Comparison of ENCODE assay signal across 19 cellular contexts in the genomic region with DNA sequence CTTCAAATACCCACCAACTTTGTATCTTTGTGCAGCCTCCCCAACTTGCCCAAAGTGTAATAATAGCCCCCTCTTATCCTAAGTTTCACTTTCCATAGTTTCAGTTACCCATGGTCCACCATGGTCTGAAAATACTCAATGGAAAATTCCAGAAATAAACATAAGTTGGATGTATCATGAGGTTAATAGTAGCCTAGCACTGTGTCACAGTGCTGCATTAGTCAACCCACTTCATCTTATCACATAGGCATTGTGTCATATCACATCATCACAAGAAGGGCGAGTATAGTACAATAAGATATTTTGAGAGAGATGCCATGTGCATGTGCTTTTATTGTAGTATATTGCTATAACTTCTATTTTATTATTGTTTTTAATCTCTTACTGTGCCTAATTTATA. TPM values are rescaled to one million over a fixed set of nuclear protein-coding genes. Genes with fewer than 3 reads are reported as not detected.
A peak's percentile ranks its signal among the peaks of the same experiment; 100 is the strongest.
DNase-seq lines count a peak whose midpoint lies in the region; ATAC-seq and TF ChIP-seq lines count a peak whose summit lies in the region.
"Had no signal": no experiment of that assay in that cellular context is flagged by ENCODE, and none has a peak within 500 bp of the region (broad histone marks: within the 10 kb centered on the region; RNA-seq: fewer than 3 reads in every experiment).

No MANE protein-coding gene starts in this region.

- H3K4me3 Mint-ChIP-seq in activated CD8-positive, alpha-beta T cell treated with anti-CD3 and anti-CD28 coated beads for 36 hours, result no peak overlapping the region
- H3K4me3 Mint-ChIP-seq in endodermal cell, result no peak overlapping the region
- H3K4me3 Mint-ChIP-seq: activated CD4-positive, alpha-beta memory T cell treated with anti-CD3 and anti-CD28 coated beads for 36 hours; activated naive CD8-positive, alpha-beta T cell treated with anti-CD3 and anti-CD28 coated beads for 36 hours; H9 had no signal

- peak overlapping the region; percentile 83 for H3K14ac ChIP-seq in IMR-90 (replicated peaks; ENCODE audit: low read depth, low read length)

- dilution Hi-C loops in IMR-90 (cut with HindIII; ENCODE audit: low sequenced_read_pairs, unreplicated experiment), result no loop called here

- H3K4me1 ChIP-seq in ACC112 (ENCODE audit: control insufficient read depth, insufficient read depth, low read length, unreplicated experiment) (peaks cover 28% of the 10 kb centered on the region), IMR-90 (ENCODE audit: control insufficient read depth, insufficient read depth, low read length) (peaks cover 2% of the 10 kb centered on the region), lower lobe of right lung (peaks cover 22% of the 10 kb centered on the region), endodermal cell (ENCODE audit: control insufficient read depth, insufficient read depth, low read length) (no peaks in the 10 kb centered on the region)
- H3K4me1 ChIP-seq: uterus had no signal

- H3K9ac ChIP-seq in IMR-90 (ENCODE audit: low read depth, low read length) (no peak overlapping the region), endodermal cell (ENCODE audit: extremely low read depth, low read length, poor library complexity, severe bottlenecking) (no peak overlapping the region)

- peak overlapping the region in 1 of 2 experiments; percentile 56; a peak in 2 of 4 replicates for H4K8ac ChIP-seq in IMR-90 (ENCODE audit: low read depth in 2 of 2, low read length in 2 of 2)

- in situ Hi-C loops in IMR-90 (cut with MboI; ENCODE audit: low sequenced_read_pairs), result no loop called here

- H3K4me2 ChIP-seq in IMR-90 (ENCODE audit: low read depth, low read length), result no peak overlapping the region

- H3K56ac ChIP-seq in IMR-90 (ENCODE audit: extremely low read depth, insufficient read depth, low read length), result peak overlapping the region; percentile 10; the same call in 1 of the 2 replicates

- H3K4ac ChIP-seq in IMR-90 (ENCODE audit: low read depth, low read length), result peak overlapping the region; percentile 64; the same call in 1 of the 2 replicates

- no peak overlapping the region for H3K27ac Mint-ChIP-seq in activated CD8-positive, alpha-beta T cell treated with anti-CD3 and anti-CD28 coated beads for 36 hours
- H3K27ac Mint-ChIP-seq in endodermal cell, result no peak overlapping the region
- H3K27ac Mint-ChIP-seq: activated CD4-positive, alpha-beta memory T cell treated with anti-CD3 and anti-CD28 coated beads for 36 hours; activated naive CD8-positive, alpha-beta T cell treated with anti-CD3 and anti-CD28 coated beads for 36 hours; H9 had no signal

- CTCF ChIA-PET in IMR-90 (lab: Yijun Ruan, JAX), result no interaction called here
- CTCF ChIA-PET in activated CD8-positive, alpha-beta T cell treated with anti-CD3 and anti-CD28 coated beads for 36 hours (lab: Charles Lee), result no interaction called here

- peaks cover 12% of the 10 kb centered on the region; the same call in 1 of the 2 replicates for H3K9me1 ChIP-seq in IMR-90 (ENCODE audit: insufficient read depth, low read length)

- H2AK5ac ChIP-seq in IMR-90 (ENCODE audit: low read depth, low read length), result peak overlapping the region; percentile 43; the same call in 1 of the 2 replicates

- H3K79me2 ChIP-seq in ACC112 (ENCODE audit: control insufficient read depth, insufficient read depth, low read length, unreplicated experiment), result no peaks in the 10 kb centered on the region

- H3K4me3 ChIP-seq in ACC112 (ENCODE audit: low read depth, low read length) (no peak overlapping the region), IMR-90 (ENCODE audit: insufficient read depth, low read depth, low read length) (no peak overlapping the region), cardiac fibroblast (replicated peaks in 1 of 2; ENCODE audit: low read depth in 2 of 2, low read length in 2 of 2) (no peak overlapping the region), lower lobe of right lung (no peak overlapping the region), endodermal cell (ENCODE audit: low read length) (no peak overlapping the region)
- H3K4me3 ChIP-seq: suprapubic skin, uterus had no signal

- no peaks in the 10 kb centered on the region for H3K27me3 Mint-ChIP-seq in activated CD8-positive, alpha-beta T cell treated with anti-CD3 and anti-CD28 coated beads for 36 hours
- no peaks in the 10 kb centered on the region for H3K27me3 Mint-ChIP-seq in endodermal cell (ENCODE audit: insufficient read depth)
- H3K27me3 Mint-ChIP-seq: activated CD4-positive, alpha-beta memory T cell treated with anti-CD3 and anti-CD28 coated beads for 36 hours; activated naive CD8-positive, alpha-beta T cell treated with anti-CD3 and anti-CD28 coated beads for 36 hours had no signal

- H3K18ac ChIP-seq in IMR-90 (ENCODE audit: low read depth, low read length), result peak overlapping the region; percentile 42; the same call in 1 of the 2 replicates

- no peak overlapping the region for H4K91ac ChIP-seq in IMR-90 (ENCODE audit: insufficient read depth, low read depth, low read length)

- H4K5ac ChIP-seq in IMR-90 (ENCODE audit: low read depth, low read length), result peak overlapping the region; percentile 22; the same call in 1 of the 2 replicates

- H3K9me3 Mint-ChIP-seq in activated CD8-positive, alpha-beta T cell treated with anti-CD3 and anti-CD28 coated beads for 36 hours, result no peaks in the 10 kb centered on the region
- no peaks in the 10 kb centered on the region for H3K9me3 Mint-ChIP-seq in endodermal cell
- H3K9me3 Mint-ChIP-seq: activated CD4-positive, alpha-beta memory T cell treated with anti-CD3 and anti-CD28 coated beads for 36 hours; activated naive CD8-positive, alpha-beta T cell treated with anti-CD3 and anti-CD28 coated beads for 36 hours; H9 had no signal

- TF ChIP-seq POLR2A in IMR-90 (IDR thresholded peaks at IDR 0.05; ENCODE audit: low read depth, low read length), result no peak

- peak overlapping the region; percentile 92 for H2BK5ac ChIP-seq in IMR-90 (ENCODE audit: low read depth, low read length, poor library complexity, severe bottlenecking)

- H3K79me1 ChIP-seq in IMR-90 (ENCODE audit: low read depth in 1 of 2, low read length in 2 of 2), result peaks cover 9 to 25% of the 10 kb centered on the region in 2 experiments

- peak overlapping the region; percentile 55; the same call in 1 of the 2 replicates for H2BK20ac ChIP-seq in IMR-90 (ENCODE audit: low read depth, low read length)

- WGBS in IMR-90 (ENCODE audit: extremely low coverage in 2 of 2, insufficient read length in 1 of 2), 2 experiments, result no CpG with 5 or more reads among the region's 1 CpG
- WGBS in endodermal cell (ENCODE audit: insufficient coverage in 1 of 2, insufficient read length in 1 of 2), 2 experiments, result no CpG with 5 or more reads among the region's 1 CpG

- peak overlapping the region; percentile 55 for H2BK120ac ChIP-seq in IMR-90 (ENCODE audit: low read depth, low read length)

- no TSS peak for BruUV-seq in IMR-90 (replicated peaks; lab: Mats Ljungman, UMichigan)

- intact Hi-C loops in IMR-90 (cut with micrococcal nuclease) (no loop called here), lower lobe of right lung (cut with DNase I) (no loop called here)
- intact Hi-C loops in activated CD8-positive, alpha-beta T cell treated with anti-CD3 and anti-CD28 coated beads for 36 hours (cut with micrococcal nuclease), result no loop called here

- POLR2A ChIA-PET in IMR-90 (lab: Charles Lee; ENCODE audit: unreplicated experiment), result no interaction called here
- POLR2A ChIA-PET in activated CD8-positive, alpha-beta T cell treated with anti-CD3 and anti-CD28 coated beads for 36 hours (lab: Charles Lee), result no interaction called here

- peak overlapping the region; percentile 80 for H3K27ac ChIP-seq in ACC112 (ENCODE audit: low read depth, low read length)
- no peak overlapping the region for H3K27ac ChIP-seq in IMR-90 (ENCODE audit: insufficient read depth, low read length)
- H3K27ac ChIP-seq in lower lobe of right lung, result peak overlapping the region; percentile 44
- H3K27ac ChIP-seq in endodermal cell (ENCODE audit: low read depth, low read length), result no peak overlapping the region
- H3K27ac ChIP-seq: suprapubic skin had no signal

- no peaks in the 10 kb centered on the region for H3K27me3 ChIP-seq in ACC112 (ENCODE audit: insufficient read depth, low read length)
- H3K27me3 ChIP-seq in IMR-90 (ENCODE audit: control insufficient read depth, insufficient read depth, low read length), result no peaks in the 10 kb centered on the region
- no peaks in the 10 kb centered on the region for H3K27me3 ChIP-seq in lower lobe of right lung (ENCODE audit: low read depth)
- no peaks in the 10 kb centered on the region for H3K27me3 ChIP-seq in endodermal cell (ENCODE audit: control insufficient read depth, insufficient read depth, low read length, poor library complexity, severe bottlenecking)
- H3K27me3 ChIP-seq: suprapubic skin, uterus had no signal

- H3K9me3 ChIP-seq in IMR-90 (ENCODE audit: control insufficient read depth, insufficient read depth, low read length) (no peaks in the 10 kb centered on the region), lower lobe of right lung (no peaks in the 10 kb centered on the region), endodermal cell (ENCODE audit: control insufficient read depth, low read length) (no peaks in the 10 kb centered on the region)
- H3K9me3 ChIP-seq: suprapubic skin, uterus had no signal

- DNase-seq in IMR-90 (peak; percentile 31), cardiac fibroblast (ENCODE audit: low read depth in 2 of 2) (peak; percentile 9 to 36), lower lobe of right lung (no peak), endodermal cell (no peak), A172 (ENCODE audit: low spot score) (no peak)
- DNase-seq in activated CD8-positive, alpha-beta T cell treated with anti-CD3 and anti-CD28 coated beads for 36 hours, result no peak
- DNase-seq: activated CD4-positive, alpha-beta memory T cell treated with anti-CD3 and anti-CD28 coated beads for 36 hours; activated naive CD8-positive, alpha-beta T cell treated with anti-CD3 and anti-CD28 coated beads for 36 hours; effector CD8-positive, alpha-beta T cell; H9; NCI-H2081; NCI-H446; Right ventricle myocardium superior; small intestine; T1000; uterus had no signal

- no peak overlapping the region for H2AK9ac ChIP-seq in IMR-90 (replicated peaks; ENCODE audit: low read depth, low read length, poor library complexity)

- H3K23ac ChIP-seq in IMR-90 (ENCODE audit: low read depth, low read length), result no peak overlapping the region; the same call in 1 of the 2 replicates

- peak overlapping the region; percentile 68; the same call in 1 of the 3 replicates for H2BK15ac ChIP-seq in IMR-90 (ENCODE audit: low read depth, low read length)

- TF ChIP-seq CTCF in IMR-90 (conservative IDR thresholded peaks at IDR 0.05; ENCODE audit: low read depth, low read length), result no peak
- TF ChIP-seq CTCF in cardiac fibroblast (IDR thresholded peaks at IDR 0.05; ENCODE audit: low read depth, low read length), result no peak
- no peak for TF ChIP-seq CTCF in lower lobe of right lung (IDR thresholded peaks at IDR 0.05)
- no peak for TF ChIP-seq CTCF in activated CD8-positive, alpha-beta T cell treated with anti-CD3 and anti-CD28 coated beads for 36 hours (IDR thresholded peaks at IDR 0.05)
- TF ChIP-seq CTCF in endodermal cell (conservative IDR thresholded peaks at IDR 0.05), result no peak

- H3K36me3 ChIP-seq in ACC112 (ENCODE audit: insufficient read depth, low read length) (peaks cover 18% of the 10 kb centered on the region), IMR-90 (ENCODE audit: control insufficient read depth, insufficient read depth, low read length) (peaks cover 12% of the 10 kb centered on the region), lower lobe of right lung (peaks cover 23% of the 10 kb centered on the region), endodermal cell (ENCODE audit: control insufficient read depth, insufficient read depth, low read length) (peaks cover 56% of the 10 kb centered on the region)
- H3K36me3 ChIP-seq: uterus had no signal

- H4K20me1 ChIP-seq in IMR-90 (ENCODE audit: insufficient read depth, low read length), result no peaks in the 10 kb centered on the region

- peaks cover 6% of the 10 kb centered on the region for H3K4me1 Mint-ChIP-seq in activated CD8-positive, alpha-beta T cell treated with anti-CD3 and anti-CD28 coated beads for 36 hours (ENCODE audit: low read depth)
- H3K4me1 Mint-ChIP-seq in endodermal cell, result no peaks in the 10 kb centered on the region

- no peak for ATAC-seq in IMR-90 (ENCODE audit: low read depth)
- ATAC-seq in lower lobe of right lung, result peak in 1 of 2 donors; percentile 24
- no peak for ATAC-seq in GM18867 (IDR thresholded peaks at IDR 0.05; ENCODE audit: unreplicated experiment)
- ATAC-seq in activated CD8-positive, alpha-beta T cell treated with anti-CD3 and anti-CD28 coated beads for 36 hours, result no peak

- peaks cover 2% of the 10 kb centered on the region for H3K36me3 Mint-ChIP-seq in activated CD8-positive, alpha-beta T cell treated with anti-CD3 and anti-CD28 coated beads for 36 hours (ENCODE audit: low read depth)
- peaks cover 37% of the 10 kb centered on the region for H3K36me3 Mint-ChIP-seq in endodermal cell (ENCODE audit: low read depth)

- no peak overlapping the region for H2AFZ ChIP-seq in ACC112 (ENCODE audit: low read length, unreplicated experiment)
- no peak overlapping the region for H2AFZ ChIP-seq in IMR-90 (replicated peaks; ENCODE audit: low read length, poor library complexity)

- no peak for TF ChIP-seq RAD21 in IMR-90 (IDR thresholded peaks at IDR 0.05; ENCODE audit: low read length)

RNA-seq across cellular contexts. Expression of a gene that starts 21.9 kb away (rescaled TPM):
- total RNA-seq in IMR-90 (2012; rRNA removed) (0.18 TPM in 1 of 2 replicates, not detected in the other), lower lobe of right lung (12.4 TPM), endodermal cell (not detected)
- not detected in 2 replicates for polyA plus RNA-seq in IMR-90 (2012; rRNA removed)
- polyA plus RNA-seq in IMR-90 (2012; cell fraction: cytosol; rRNA removed), result 0.13 TPM in 1 of 2 replicates, not detected in the other
- not detected in 2 replicates for polyA plus RNA-seq in IMR-90 (2012; cell fraction: nucleus; rRNA removed; ENCODE audit: low replicate concordance)
- total RNA-seq in activated CD8-positive, alpha-beta T cell treated with anti-CD3 and anti-CD28 coated beads for 36 hours, result under 1 TPM; 0.11 to 0.18 TPM
- not detected for polyA plus RNA-seq in endodermal cell (2013, experiment 1 of 2)
- polyA plus RNA-seq in endodermal cell (2013, experiment 2 of 2), result not detected
- total RNA-seq in A172 (2014; rRNA removed; shearing (Covaris generic)), result not detected in 2 replicates
- total RNA-seq: H9, Right ventricle myocardium superior, suprapubic skin had no signal

RNA-seq across cellular contexts. Expression of a gene that starts 38.7 kb away (rescaled TPM):
- total RNA-seq in IMR-90 (2012; rRNA removed) (under 0.01 TPM in 2 replicates), lower lobe of right lung (130 TPM), endodermal cell (not detected)
- 0.17 and 0.24 TPM in 2 replicates for polyA plus RNA-seq in IMR-90 (2012; rRNA removed)
- 0.02 and 0.05 TPM in 2 replicates for polyA plus RNA-seq in IMR-90 (2012; cell fraction: cytosol; rRNA removed)
- 0.09 TPM in 1 of 2 replicates, not detected in the other for polyA plus RNA-seq in IMR-90 (2012; cell fraction: nucleus; rRNA removed; ENCODE audit: low replicate concordance)
- 10 to 100 TPM; 15.0 to 16.4 TPM for total RNA-seq in activated CD8-positive, alpha-beta T cell treated with anti-CD3 and anti-CD28 coated beads for 36 hours
- not detected for polyA plus RNA-seq in endodermal cell (2013, experiment 1 of 2)
- polyA plus RNA-seq in endodermal cell (2013, experiment 2 of 2), result not detected
- total RNA-seq in A172 (2014; rRNA removed; shearing (Covaris generic)), result 0.24 and 0.60 TPM in 2 replicates
- total RNA-seq: H9 had no signal

RNA-seq across cellular contexts. Expression of a gene that starts 46.3 kb away (rescaled TPM):
- total RNA-seq in IMR-90 (2012; rRNA removed) (0.90 and 1.7 TPM in 2 replicates), lower lobe of right lung (45.2 TPM), endodermal cell (not detected)
- polyA plus RNA-seq in IMR-90 (2012; rRNA removed), result 0.40 and 0.50 TPM in 2 replicates
- 0.02 TPM in 1 of 2 replicates, not detected in the other for polyA plus RNA-seq in IMR-90 (2012; cell fraction: cytosol; rRNA removed)
- 0.09 TPM in 1 of 2 replicates, not detected in the other for polyA plus RNA-seq in IMR-90 (2012; cell fraction: nucleus; rRNA removed; ENCODE audit: low replicate concordance)
- 10 to 100 TPM; 31.7 to 37.0 TPM for total RNA-seq in activated CD8-positive, alpha-beta T cell treated with anti-CD3 and anti-CD28 coated beads for 36 hours
- not detected for polyA plus RNA-seq in endodermal cell (2013, experiment 1 of 2)
- not detected for polyA plus RNA-seq in endodermal cell (2013, experiment 2 of 2)
- 14.8 and 16.1 TPM in 2 replicates for total RNA-seq in A172 (2014; rRNA removed; shearing (Covaris generic))
- total RNA-seq: H9 had no signal

Comparison
In these comparisons a context has a peak if more than half of its experiments do, and no peak if none do; other contexts are left out.
1. H3K27ac ChIP-seq: peak in ACC112 (single experiment) and lower lobe of right lung (single experiment); none in IMR-90 (single experiment) and endodermal cell (single experiment).
2. DNase-seq: peak in IMR-90 (single experiment) and cardiac fibroblast (2 of 2); none in lower lobe of right lung (single experiment), activated CD8-positive, alpha-beta T cell treated with anti-CD3 and anti-CD28 coated beads for 36 hours (single experiment), endodermal cell (single experiment) and A172 (single experiment).
3. RNA of a gene that starts 21.9 kb away (total RNA-seq): 12.4 TPM in lower lobe of right lung (single experiment); 0.18 TPM in IMR-90, 0.11 to 0.18 TPM in activated CD8-positive, alpha-beta T cell treated with anti-CD3 and anti-CD28 coated beads for 36 hours, not detected in endodermal cell and not detected in A172; every median in the first group is over 10 times any median in the second.
4. RNA of a gene that starts 38.7 kb away (total RNA-seq): 130 TPM in lower lobe of right lung (single experiment) and 15.0 to 16.4 TPM in activated CD8-positive, alpha-beta T cell treated with anti-CD3 and anti-CD28 coated beads for 36 hours; 0.24 to 0.60 TPM in A172, under 0.01 TPM in IMR-90 and not detected in endodermal cell; every median in the first group is over 10 times any median in the second.